Comparison of ENCODE assay signal across 11 cellular contexts in genomic region chr10:110457851-110458582, GRCh38. TPM values are rescaled to one million over a fixed set of nuclear protein-coding genes. Genes with fewer than 3 reads are reported as not detected.
A peak's percentile ranks its signal among the peaks of the same experiment; 100 is the strongest.
DNase-seq lines count a peak whose midpoint lies in the region; ATAC-seq and TF ChIP-seq lines count a peak whose summit lies in the region.
"Had no signal": no experiment of that assay in that cellular context is flagged by ENCODE, and none has a peak within 500 bp of the region (broad histone marks: within the 10 kb centered on the region; RNA-seq: fewer than 3 reads in every experiment).

No MANE protein-coding gene starts in this region.

- CTCF ChIA-PET in activated naive CD4-positive, alpha-beta T cell treated with anti-CD3 and anti-CD28 coated beads, Interleukin-2, amount 10 ng/mL, durations not matched to agents 7 days and 5 days (lab: Charles Lee) = no interaction called here
- CTCF ChIA-PET in activated naive CD4-positive, alpha-beta T cell treated with anti-CD3 and anti-CD28 coated beads for 36 hours (lab: Charles Lee) = no interaction called here

- H3K36me3 Mint-ChIP-seq in activated naive CD4-positive, alpha-beta T cell treated with anti-CD3 and anti-CD28 coated beads, Interleukin-2, amount 10 ng/mL, durations not matched to agents 7 days and 5 days = no peaks in the 10 kb centered on the region
- H3K36me3 Mint-ChIP-seq in activated naive CD4-positive, alpha-beta T cell treated with anti-CD3 and anti-CD28 coated beads for 36 hours (ENCODE audit: low read depth) = no peaks in the 10 kb centered on the region
- peaks cover 5% of the 10 kb centered on the region for H3K36me3 Mint-ChIP-seq in activated T-helper 1 cell treated with anti-CD3 and anti-CD28 coated beads, Interleukin-12 subunit alpha, Interleukin-12 subunit beta, Interleukin-2, Interleukin-4 antibody, amounts not matched to agents 30 ng/mL and 10 ng/mL and 1 ng/mL, durations not matched to agents 14 hours and 24 hours and 36 hours (ENCODE audit: low read depth)
- no peaks in the 10 kb centered on the region for H3K36me3 Mint-ChIP-seq in stimulated activated naive B cell treated with anti-CD40 and anti-IgM and Interleukin-4, amounts not matched to agents 10 μg/mL and 1 μg/mL and 100 μg/mL, for 72 hours
- no peaks in the 10 kb centered on the region for H3K36me3 Mint-ChIP-seq in mesothelial cell of epicardium
- H3K36me3 Mint-ChIP-seq: activated naive CD4-positive, alpha-beta T cell treated with anti-CD3 and anti-CD28 coated beads, Interleukin-2, amount 50 U/mL, for 24 hours had no signal

- no peak for DNase-seq in activated naive CD4-positive, alpha-beta T cell treated with anti-CD3 and anti-CD28 coated beads, Interleukin-2, amount 10 ng/mL, durations not matched to agents 7 days and 5 days
- no peak for DNase-seq in activated naive CD4-positive, alpha-beta T cell treated with anti-CD3 and anti-CD28 coated beads for 36 hours
- no peak for DNase-seq in activated T-helper 1 cell treated with anti-CD3 and anti-CD28 coated beads, Interleukin-12 subunit alpha, Interleukin-12 subunit beta, Interleukin-2, Interleukin-4 antibody, amounts not matched to agents 30 ng/mL and 10 ng/mL and 1 ng/mL, durations not matched to agents 14 hours and 24 hours and 36 hours (ENCODE audit: low spot score)
- DNase-seq in stimulated activated naive B cell treated with anti-CD40 and anti-IgM and Interleukin-4, amounts not matched to agents 10 μg/mL and 1 μg/mL and 100 μg/mL, for 72 hours = peak; percentile 31
- no peak for DNase-seq in DMS 273 treated with DMSO at 0.1 percent for 48 hours (lab: John Stamatoyannopoulos, UW)
- DNase-seq in mesothelial cell of epicardium (ENCODE audit: low spot score in 2 of 2, unreplicated experiment in 2 of 2) = no peak
- DNase-seq: activated CD4-positive, alpha-beta T cell treated with anti-CD3 and anti-CD28 coated beads for 36 hours; SIG-M5 had no signal

- peaks cover 51% of the 10 kb centered on the region for H3K4me1 Mint-ChIP-seq in activated naive CD4-positive, alpha-beta T cell treated with anti-CD3 and anti-CD28 coated beads, Interleukin-2, amount 10 ng/mL, durations not matched to agents 7 days and 5 days
- peaks cover 37% of the 10 kb centered on the region for H3K4me1 Mint-ChIP-seq in activated naive CD4-positive, alpha-beta T cell treated with anti-CD3 and anti-CD28 coated beads for 36 hours (ENCODE audit: low read depth)
- H3K4me1 Mint-ChIP-seq in activated T-helper 1 cell treated with anti-CD3 and anti-CD28 coated beads, Interleukin-12 subunit alpha, Interleukin-12 subunit beta, Interleukin-2, Interleukin-4 antibody, amounts not matched to agents 30 ng/mL and 10 ng/mL and 1 ng/mL, durations not matched to agents 14 hours and 24 hours and 36 hours (ENCODE audit: low read depth) = peaks cover 80% of the 10 kb centered on the region
- peaks cover 67 to 81% of the 10 kb centered on the region in 2 donors for H3K4me1 Mint-ChIP-seq in stimulated activated naive B cell treated with anti-CD40 and anti-IgM and Interleukin-4, amounts not matched to agents 10 μg/mL and 1 μg/mL and 100 μg/mL, for 72 hours
- H3K4me1 Mint-ChIP-seq in mesothelial cell of epicardium = peaks cover 17% of the 10 kb centered on the region

- H3K27me3 Mint-ChIP-seq in activated naive CD4-positive, alpha-beta T cell treated with anti-CD3 and anti-CD28 coated beads, Interleukin-2, amount 10 ng/mL, durations not matched to agents 7 days and 5 days = peaks cover 59% of the 10 kb centered on the region
- H3K27me3 Mint-ChIP-seq in activated naive CD4-positive, alpha-beta T cell treated with anti-CD3 and anti-CD28 coated beads for 36 hours (ENCODE audit: low read depth) = no peaks in the 10 kb centered on the region
- H3K27me3 Mint-ChIP-seq in activated T-helper 1 cell treated with anti-CD3 and anti-CD28 coated beads, Interleukin-12 subunit alpha, Interleukin-12 subunit beta, Interleukin-2, Interleukin-4 antibody, amounts not matched to agents 30 ng/mL and 10 ng/mL and 1 ng/mL, durations not matched to agents 14 hours and 24 hours and 36 hours (ENCODE audit: insufficient read depth) = peaks cover 1% of the 10 kb centered on the region
- no peaks in the 10 kb centered on the region for H3K27me3 Mint-ChIP-seq in stimulated activated naive B cell treated with anti-CD40 and anti-IgM and Interleukin-4, amounts not matched to agents 10 μg/mL and 1 μg/mL and 100 μg/mL, for 72 hours
- H3K27me3 Mint-ChIP-seq in mesothelial cell of epicardium (ENCODE audit: low read depth) = no peaks in the 10 kb centered on the region
- H3K27me3 Mint-ChIP-seq: activated CD4-positive, alpha-beta T cell treated with anti-CD3 and anti-CD28 coated beads for 36 hours; activated naive CD4-positive, alpha-beta T cell treated with anti-CD3 and anti-CD28 coated beads, Interleukin-2, amount 50 U/mL, for 24 hours had no signal

- peak overlapping the region; percentile 7 for H3K27ac Mint-ChIP-seq in activated naive CD4-positive, alpha-beta T cell treated with anti-CD3 and anti-CD28 coated beads, Interleukin-2, amount 10 ng/mL, durations not matched to agents 7 days and 5 days
- H3K27ac Mint-ChIP-seq in activated naive CD4-positive, alpha-beta T cell treated with anti-CD3 and anti-CD28 coated beads for 36 hours = no peak overlapping the region
- H3K27ac Mint-ChIP-seq in activated T-helper 1 cell treated with anti-CD3 and anti-CD28 coated beads, Interleukin-12 subunit alpha, Interleukin-12 subunit beta, Interleukin-2, Interleukin-4 antibody, amounts not matched to agents 30 ng/mL and 10 ng/mL and 1 ng/mL, durations not matched to agents 14 hours and 24 hours and 36 hours = peak overlapping the region; percentile 27
- peak overlapping the region; percentile 77 for H3K27ac Mint-ChIP-seq in stimulated activated naive B cell treated with anti-CD40 and anti-IgM and Interleukin-4, amounts not matched to agents 10 μg/mL and 1 μg/mL and 100 μg/mL, for 72 hours
- no peak overlapping the region for H3K27ac Mint-ChIP-seq in mesothelial cell of epicardium
- H3K27ac Mint-ChIP-seq: activated CD4-positive, alpha-beta T cell treated with anti-CD3 and anti-CD28 coated beads for 36 hours; activated naive CD4-positive, alpha-beta T cell treated with anti-CD3 and anti-CD28 coated beads, Interleukin-2, amount 50 U/mL, for 24 hours had no signal

- ATAC-seq in HG02885 (IDR thresholded peaks at IDR 0.05; ENCODE audit: poor library complexity, unreplicated experiment) (peak; percentile 34), HG03025 (IDR thresholded peaks at IDR 0.05; ENCODE audit: low FRiP score, unreplicated experiment) (no peak)
- peak; percentile 77 to 80 for ATAC-seq in stimulated activated naive B cell treated with anti-CD40 and anti-IgM and Interleukin-4, amounts not matched to agents 10 μg/mL and 1 μg/mL and 100 μg/mL, for 72 hours (replicated peaks)
- ATAC-seq: activated CD4-positive, alpha-beta T cell treated with anti-CD3 and anti-CD28 coated beads for 36 hours had no signal

- intact Hi-C loops in activated naive CD4-positive, alpha-beta T cell treated with anti-CD3 and anti-CD28 coated beads for 36 hours (cut with micrococcal nuclease) = no loop called here
- intact Hi-C loops in activated T-helper 1 cell treated with anti-CD3 and anti-CD28 coated beads, Interleukin-12 subunit alpha, Interleukin-12 subunit beta, Interleukin-2, Interleukin-4 antibody, amounts not matched to agents 30 ng/mL and 10 ng/mL and 1 ng/mL, durations not matched to agents 14 hours and 24 hours and 36 hours (cut with micrococcal nuclease) = no loop called here

- H3K4me3 Mint-ChIP-seq in activated naive CD4-positive, alpha-beta T cell treated with anti-CD3 and anti-CD28 coated beads, Interleukin-2, amount 10 ng/mL, durations not matched to agents 7 days and 5 days = no peak overlapping the region
- no peak overlapping the region for H3K4me3 Mint-ChIP-seq in activated naive CD4-positive, alpha-beta T cell treated with anti-CD3 and anti-CD28 coated beads for 36 hours
- H3K4me3 Mint-ChIP-seq in activated T-helper 1 cell treated with anti-CD3 and anti-CD28 coated beads, Interleukin-12 subunit alpha, Interleukin-12 subunit beta, Interleukin-2, Interleukin-4 antibody, amounts not matched to agents 30 ng/mL and 10 ng/mL and 1 ng/mL, durations not matched to agents 14 hours and 24 hours and 36 hours = no peak overlapping the region
- H3K4me3 Mint-ChIP-seq in stimulated activated naive B cell treated with anti-CD40 and anti-IgM and Interleukin-4, amounts not matched to agents 10 μg/mL and 1 μg/mL and 100 μg/mL, for 72 hours = peak overlapping the region; percentile 47 to 75
- no peak overlapping the region for H3K4me3 Mint-ChIP-seq in mesothelial cell of epicardium
- H3K4me3 Mint-ChIP-seq: activated CD4-positive, alpha-beta T cell treated with anti-CD3 and anti-CD28 coated beads for 36 hours; activated naive CD4-positive, alpha-beta T cell treated with anti-CD3 and anti-CD28 coated beads, Interleukin-2, amount 50 U/mL, for 24 hours had no signal

- TF ChIP-seq CTCF in mesothelial cell of epicardium (IDR thresholded peaks at IDR 0.05; ENCODE audit: unreplicated experiment) = no peak

- no peaks in the 10 kb centered on the region for H3K9me3 Mint-ChIP-seq in activated naive CD4-positive, alpha-beta T cell treated with anti-CD3 and anti-CD28 coated beads, Interleukin-2, amount 10 ng/mL, durations not matched to agents 7 days and 5 days
- H3K9me3 Mint-ChIP-seq in activated naive CD4-positive, alpha-beta T cell treated with anti-CD3 and anti-CD28 coated beads for 36 hours = no peaks in the 10 kb centered on the region
- H3K9me3 Mint-ChIP-seq in activated T-helper 1 cell treated with anti-CD3 and anti-CD28 coated beads, Interleukin-12 subunit alpha, Interleukin-12 subunit beta, Interleukin-2, Interleukin-4 antibody, amounts not matched to agents 30 ng/mL and 10 ng/mL and 1 ng/mL, durations not matched to agents 14 hours and 24 hours and 36 hours = no peaks in the 10 kb centered on the region
- no peaks in the 10 kb centered on the region for H3K9me3 Mint-ChIP-seq in stimulated activated naive B cell treated with anti-CD40 and anti-IgM and Interleukin-4, amounts not matched to agents 10 μg/mL and 1 μg/mL and 100 μg/mL, for 72 hours
- H3K9me3 Mint-ChIP-seq in mesothelial cell of epicardium = no peaks in the 10 kb centered on the region
- H3K9me3 Mint-ChIP-seq: activated naive CD4-positive, alpha-beta T cell treated with anti-CD3 and anti-CD28 coated beads, Interleukin-2, amount 50 U/mL, for 24 hours had no signal

RNA-seq across cellular contexts. Expression of gene DUSP5, which starts 39.7 kb away (rescaled TPM):
- 10 to 100 TPM; 51.0 to 53.5 TPM for total RNA-seq in activated naive CD4-positive, alpha-beta T cell treated with anti-CD3 and anti-CD28 coated beads for 36 hours
- 140 and 141 TPM in 2 replicates for total RNA-seq in activated T-helper 1 cell treated with anti-CD3 and anti-CD28 coated beads, Interleukin-12 subunit alpha, Interleukin-12 subunit beta, Interleukin-2, Interleukin-4 antibody, amounts not matched to agents 30 ng/mL and 10 ng/mL and 1 ng/mL, durations not matched to agents 14 hours and 24 hours and 36 hours
- total RNA-seq in mesothelial cell of epicardium = 14.8 to 16.0 TPM (median 16.0 TPM) in 3 replicates

Comparison
In these comparisons a context has a peak if more than half of its experiments do, and no peak if none do; other contexts are left out.
1. H3K27ac Mint-ChIP-seq: peak in activated naive CD4-positive, alpha-beta T cell treated with anti-CD3 and anti-CD28 coated beads, Interleukin-2, amount 10 ng/mL, durations not matched to agents 7 days and 5 days (single experiment), activated T-helper 1 cell treated with anti-CD3 and anti-CD28 coated beads, Interleukin-12 subunit alpha, Interleukin-12 subunit beta, Interleukin-2, Interleukin-4 antibody, amounts not matched to agents 30 ng/mL and 10 ng/mL and 1 ng/mL, durations not matched to agents 14 hours and 24 hours and 36 hours (single experiment) and stimulated activated naive B cell treated with anti-CD40 and anti-IgM and Interleukin-4, amounts not matched to agents 10 μg/mL and 1 μg/mL and 100 μg/mL, for 72 hours (single experiment); none in activated naive CD4-positive, alpha-beta T cell treated with anti-CD3 and anti-CD28 coated beads for 36 hours (single experiment) and mesothelial cell of epicardium (single experiment).
2. H3K4me3 Mint-ChIP-seq: peak in stimulated activated naive B cell treated with anti-CD40 and anti-IgM and Interleukin-4, amounts not matched to agents 10 μg/mL and 1 μg/mL and 100 μg/mL, for 72 hours (2 of 2); none in activated naive CD4-positive, alpha-beta T cell treated with anti-CD3 and anti-CD28 coated beads, Interleukin-2, amount 10 ng/mL, durations not matched to agents 7 days and 5 days (single experiment), activated naive CD4-positive, alpha-beta T cell treated with anti-CD3 and anti-CD28 coated beads for 36 hours (single experiment), activated T-helper 1 cell treated with anti-CD3 and anti-CD28 coated beads, Interleukin-12 subunit alpha, Interleukin-12 subunit beta, Interleukin-2, Interleukin-4 antibody, amounts not matched to agents 30 ng/mL and 10 ng/mL and 1 ng/mL, durations not matched to agents 14 hours and 24 hours and 36 hours (single experiment) and mesothelial cell of epicardium (single experiment).